ENCODE assay signal across 12 cellular contexts in the genomic region with DNA sequence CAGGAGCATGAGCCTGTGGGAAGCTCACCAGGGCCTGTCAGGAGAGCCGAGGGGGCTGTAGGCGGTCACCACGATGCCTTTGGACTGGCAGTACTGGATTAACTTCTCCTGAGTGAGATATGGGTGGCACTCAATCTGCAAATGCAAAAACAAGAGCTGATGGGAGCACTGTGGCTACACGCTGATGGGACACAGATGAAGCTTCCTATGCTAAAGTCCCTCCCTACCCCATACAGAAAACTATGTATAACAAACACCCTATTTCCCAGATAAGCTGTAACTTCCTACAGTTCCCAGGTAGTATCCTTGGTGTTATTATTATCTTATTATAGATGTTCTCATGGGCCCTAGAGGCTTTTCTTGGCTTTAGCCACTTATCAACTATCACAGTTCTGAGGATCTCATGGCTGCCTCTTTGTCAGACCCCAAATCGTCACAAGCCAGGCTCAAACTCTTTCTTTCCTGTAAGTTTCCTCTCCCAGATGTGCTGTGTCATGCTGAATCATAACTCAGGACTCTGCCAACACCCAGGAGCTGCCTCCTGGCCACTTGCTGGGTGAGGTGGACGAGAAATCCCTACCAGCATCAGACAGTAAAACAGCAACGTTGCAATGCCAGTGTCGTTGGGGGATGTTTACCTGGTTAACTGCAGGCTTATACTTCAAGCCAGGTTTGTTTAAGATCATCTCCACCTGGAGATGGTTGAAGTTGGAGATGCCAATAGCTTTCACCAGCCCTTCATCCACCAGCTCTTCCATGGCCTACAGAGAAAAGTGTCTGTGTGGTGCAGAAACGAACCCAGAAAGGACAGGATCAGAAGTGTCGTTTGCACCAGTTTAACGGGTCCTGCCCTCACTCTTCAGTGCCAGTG. TPM values are rescaled to one million over a fixed set of nuclear protein-coding genes. Genes with fewer than 3 reads are reported as not detected.
A peak's percentile ranks its signal among the peaks of the same experiment; 100 is the strongest.
DNase-seq lines count a peak whose midpoint lies in the region; TF ChIP-seq lines count a peak whose summit lies in the region.
"Had no signal": no experiment of that assay in that cellular context is flagged by ENCODE, and none has a peak within 500 bp of the region (broad histone marks: within the 10 kb centered on the region; RNA-seq: fewer than 3 reads in every experiment).

No MANE protein-coding gene starts in this region.

- H3K36me3 ChIP-seq in BLaER1 (peaks cover 80% of the 10 kb centered on the region), colonic mucosa (no peaks in the 10 kb centered on the region)

- H3K9me3 ChIP-seq in BLaER1 (no peaks in the 10 kb centered on the region), colonic mucosa (no peaks in the 10 kb centered on the region)
- H3K9me3 ChIP-seq: transverse colon had no signal

- H3K4me1 ChIP-seq in BLaER1 (peaks cover 41% of the 10 kb centered on the region), colonic mucosa (peaks cover 6% of the 10 kb centered on the region)

- H3K27ac ChIP-seq in BLaER1 (peak overlapping the region; percentile 3), colonic mucosa (no peak overlapping the region), substantia nigra (ENCODE audit: low read depth, low read length, poor library complexity, severe bottlenecking) (no peak overlapping the region)
- H3K27ac ChIP-seq: transverse colon had no signal

- no peak for TF ChIP-seq CTCF in astrocyte of the cerebellum (IDR thresholded peaks at IDR 0.05; ENCODE audit: low read depth, low read length, missing control alignments)
- no peak for TF ChIP-seq CTCF in colonic mucosa (IDR thresholded peaks at IDR 0.05)

- no peak overlapping the region for H3K4me3 ChIP-seq in BLaER1
- no peak overlapping the region for H3K4me3 ChIP-seq in astrocyte of the cerebellum (ENCODE audit: low read depth, low read length)
- H3K4me3 ChIP-seq in colonic mucosa, result no peak overlapping the region
- H3K4me3 ChIP-seq: transverse colon had no signal

- DNase-seq in LHCN-M2 (ENCODE audit: low read depth) (peak; percentile 92), astrocyte of the cerebellum (ENCODE audit: low read depth) (peak; percentile 45), lung microvascular endothelial cell (ENCODE audit: low read depth in 2 of 2) (peak; percentile 77 to 88), colonic mucosa (no peak), iPS-NIHi11 (ENCODE audit: low spot score) (no peak), NCI-H1930 (lab: John Stamatoyannopoulos, UW) (no peak), substantia nigra (lab: John Stamatoyannopoulos, UW) (no peak)
- DNase-seq: cerebellar nuclear complex, DMS153, NCI-H345, transverse colon had no signal

- peaks cover 15% of the 10 kb centered on the region for H4K20me1 ChIP-seq in BLaER1

- H3K4me2 ChIP-seq in BLaER1, result no peak overlapping the region

- in situ Hi-C loops in astrocyte of the cerebellum (cut with HindIII; ENCODE audit: low sequenced_read_pairs), result no loop called here

- H3K27me3 ChIP-seq in BLaER1 (no peaks in the 10 kb centered on the region), colonic mucosa (no peaks in the 10 kb centered on the region)
- H3K27me3 ChIP-seq: transverse colon had no signal

- no peak overlapping the region for H3K9ac ChIP-seq in BLaER1
- H3K9ac ChIP-seq in colonic mucosa (ENCODE audit: low read depth in 2 of 2, low read length in 2 of 2), result no peak overlapping the region

- intact Hi-C loops in colonic mucosa (cut with DNase I), result no loop called here

RNA-seq across cellular contexts. Expression of a gene that starts 10.3 kb away (rescaled TPM):
- total RNA-seq in LHCN-M2 (2014; rRNA removed) (126 and 146 TPM in 2 replicates), lung microvascular endothelial cell (12.3 and 50.6 TPM in 2 replicates), colonic mucosa (10 to 100 TPM; 24.9 to 26.9 TPM)
- 481 TPM for polyA plus RNA-seq in LHCN-M2 (2012)

Comparison
In these comparisons a context has a peak if more than half of its experiments do, and no peak if none do; other contexts are left out.
1. DNase-seq: peak in LHCN-M2 (single experiment), astrocyte of the cerebellum (single experiment) and lung microvascular endothelial cell (2 of 2); none in colonic mucosa (single experiment), iPS-NIHi11 (single experiment), NCI-H1930 (0 of 2) and substantia nigra (0 of 49).